8 cellular contexts compared by ENCODE assay signal in the genomic region with DNA sequence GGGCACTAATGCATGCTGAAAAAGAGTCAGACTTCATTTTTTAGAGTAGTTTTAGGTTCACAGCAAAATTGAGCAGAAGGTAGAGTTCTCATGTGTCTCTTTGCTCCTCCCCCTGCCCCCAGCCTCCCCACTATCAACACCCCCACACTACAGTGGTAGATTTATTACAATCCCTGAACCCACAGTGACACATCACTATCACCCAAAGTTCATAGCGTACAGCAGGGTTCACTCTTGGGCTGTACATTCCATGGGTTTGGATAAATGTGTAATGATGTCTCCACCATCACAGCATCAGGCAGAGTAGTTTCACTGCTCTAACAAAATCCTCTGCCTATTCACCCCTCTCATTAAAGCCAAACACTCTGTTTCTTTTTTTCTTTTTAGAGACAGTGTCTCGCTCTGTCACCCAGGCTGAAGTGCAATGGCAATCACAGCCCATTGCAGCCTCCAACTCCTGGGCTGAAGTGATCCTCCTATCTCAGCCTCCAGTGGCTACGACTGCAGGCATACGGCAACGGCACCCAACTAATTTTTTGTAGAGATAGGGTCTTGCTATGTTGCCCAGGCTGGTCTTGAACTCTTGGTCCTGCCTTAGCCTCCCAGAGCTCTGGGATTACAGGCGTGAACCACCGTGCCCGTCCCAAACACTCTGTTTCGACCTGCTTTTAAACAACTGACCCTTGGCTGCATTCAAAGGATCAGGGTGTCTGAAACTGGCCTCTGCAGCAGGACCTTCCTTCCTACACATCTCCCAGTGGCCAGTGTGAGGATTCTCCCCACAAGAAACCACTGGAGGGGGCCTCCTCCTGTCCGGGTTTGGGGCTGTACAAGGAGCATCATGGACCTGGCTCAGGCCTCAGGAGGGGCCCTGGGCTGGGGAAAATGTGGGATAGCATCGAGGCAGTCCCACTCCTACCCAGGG. TPM values are rescaled to one million over a fixed set of nuclear protein-coding genes. Genes with fewer than 3 reads are reported as not detected.
DNase-seq lines count a peak whose midpoint lies in the region; ATAC-seq and TF ChIP-seq lines count a peak whose summit lies in the region.
"Had no signal": no experiment of that assay in that cellular context is flagged by ENCODE, and none has a peak within 500 bp of the region (broad histone marks: within the 10 kb centered on the region; RNA-seq: fewer than 3 reads in every experiment).

No MANE protein-coding gene starts in this region.

- H3K4me1 ChIP-seq in adrenal gland (replicated peaks in 1 of 2), result peaks cover 5 to 10% of the 10 kb centered on the region in 2 donors
- peaks cover 7 to 40% of the 10 kb centered on the region in 2 donors for H3K4me1 ChIP-seq in left lung
- H3K4me1 ChIP-seq in suprapubic skin, result peaks cover 30% of the 10 kb centered on the region

- no peaks in the 10 kb centered on the region for H3K27me3 ChIP-seq in HL-60 (ENCODE audit: insufficient read depth, poor library complexity, severe bottlenecking)
- no peaks in the 10 kb centered on the region for H3K27me3 ChIP-seq in adrenal gland
- H3K27me3 ChIP-seq in left lung, result peaks cover 0 to 11% of the 10 kb centered on the region in 2 donors
- H3K27me3 ChIP-seq in suprapubic skin, result peaks cover 14% of the 10 kb centered on the region

- ATAC-seq in left lung (peak; percentile 3), HG03108 (IDR thresholded peaks at IDR 0.05; ENCODE audit: unreplicated experiment) (no peak), HG02981 (IDR thresholded peaks at IDR 0.05; ENCODE audit: unreplicated experiment) (no peak)

- intact Hi-C loops in adrenal gland (cut with DNase I), result loop anchor here (5.0 to 10.0 kb wide), 2 partner anchors 128 to 170 kb away; no protein-coding TSS in a partner anchor
- intact Hi-C loops in left lung (cut with DNase I), result loop anchor here in 1 of 2 donors (10.0 kb wide), 2 partner anchors 120 to 160 kb away; a partner anchor contains a TSS

- TF ChIP-seq POLR2A in adrenal gland (IDR thresholded peaks at IDR 0.05), result no peak
- TF ChIP-seq POLR2A in suprapubic skin (IDR thresholded peaks at IDR 0.05), result no peak

- WGBS in adrenal gland, 4 donors, result 75 to 82% (median 77%) methylated on average over 10 to 11 of the region's 11 CpGs
- WGBS in suprapubic skin, result 81% methylated on average over 11 of the region's 11 CpGs

- no peak overlapping the region for H3K4me3 ChIP-seq in HL-60 (replicated peaks; ENCODE audit: insufficient read depth, low read length)
- peak overlapping the region in 1 of 4 donors; percentile 50 for H3K4me3 ChIP-seq in adrenal gland
- H3K4me3 ChIP-seq in left lung, result peak overlapping the region in 1 of 2 donors; percentile 63
- H3K4me3 ChIP-seq in suprapubic skin, result peak overlapping the region; percentile 30
- H3K4me3 ChIP-seq: SK-N-MC had no signal

- no peak for TF ChIP-seq CTCF in HL-60 (IDR thresholded peaks at IDR 0.05; ENCODE audit: insufficient read depth, low read length)
- no peak for TF ChIP-seq CTCF in adrenal gland (IDR thresholded peaks at IDR 0.05)
- no peak for TF ChIP-seq CTCF in left lung (IDR thresholded peaks at IDR 0.05)
- no peak for TF ChIP-seq CTCF in suprapubic skin (IDR thresholded peaks at IDR 0.05)

- peak overlapping the region; percentile 64 for H3K27ac ChIP-seq in HL-60 (replicated peaks)
- peak overlapping the region in 4 of 5 donors; percentile 26 to 88 (median 57) for H3K27ac ChIP-seq in adrenal gland
- peak overlapping the region; percentile 79 to 96 for H3K27ac ChIP-seq in left lung
- H3K27ac ChIP-seq in suprapubic skin, result peak overlapping the region; percentile 16
- H3K27ac ChIP-seq: SK-N-MC had no signal

- no peaks in the 10 kb centered on the region for H3K36me3 ChIP-seq in adrenal gland (replicated peaks in 1 of 2)
- H3K36me3 ChIP-seq in left lung, result peaks cover 0 to 18% of the 10 kb centered on the region in 2 donors
- peaks cover 8% of the 10 kb centered on the region for H3K36me3 ChIP-seq in suprapubic skin

- TF ChIP-seq EP300 in suprapubic skin (IDR thresholded peaks at IDR 0.05), result no peak

- DNase-seq in HL-60 (ENCODE audit: low read depth in 1 of 2, low spot score in 1 of 2) (no peak), adrenal gland (peak in 1 of 7 donors; percentile 48), left lung (peak in 1 of 2 donors; percentile 17), suprapubic skin (ENCODE audit: low spot score in 2 of 2) (no peak), activated gamma-delta T cell treated with Interleukin-2 at 50 U/mL for 16 hours (no peak)

- H3K9me3 ChIP-seq in adrenal gland (replicated peaks in 1 of 3), result no peaks in the 10 kb centered on the region
- H3K9me3 ChIP-seq in left lung, result no peaks in the 10 kb centered on the region
- no peaks in the 10 kb centered on the region for H3K9me3 ChIP-seq in suprapubic skin

RNA-seq across cellular contexts. Expression of a gene that starts 4.2 kb away (rescaled TPM):
- total RNA-seq in adrenal gland, result 1 to 10 TPM; 2.4 to 5.2 (median 3.9) TPM
- polyA plus RNA-seq in adrenal gland, result 1 to 10 TPM; 1.4 to 6.8 (median 4.8) TPM
- 10 to 100 TPM in 1 of 2 donors, 1 to 10 TPM in 1; 3.8 to 14.6 TPM for total RNA-seq in left lung
- total RNA-seq in suprapubic skin, result 1 to 10 TPM; 1.5 to 4.1 (median 2.5) TPM

RNA-seq across cellular contexts. Expression of a gene that starts 13.1 kb away (rescaled TPM):
- total RNA-seq in adrenal gland (1,000 to 10,000 TPM; 1,483 to 5,565 (median 3,595) TPM), left lung (1,000 to 10,000 TPM; 3,536 to 5,494 TPM), suprapubic skin (1,000 to 10,000 TPM in 2 of 4 donors, 100 to 1,000 TPM in 2; 578 to 1,480 (median 967) TPM)
- polyA plus RNA-seq in adrenal gland, result 1,000 to 10,000 TPM; 2,586 to 4,544 (median 2,902) TPM

RNA-seq across cellular contexts. Expression of a gene that starts 37.0 kb away (rescaled TPM):
- 10 to 100 TPM; 10.9 to 23.7 (median 20.1) TPM for total RNA-seq in adrenal gland
- polyA plus RNA-seq in adrenal gland, result 10 to 100 TPM in 2 of 3 donors, 1 to 10 TPM in 1; 2.7 to 17.4 (median 15.5) TPM
- 10 to 100 TPM; 10.8 to 13.3 TPM for total RNA-seq in left lung
- total RNA-seq in suprapubic skin, result 1 to 10 TPM; 2.6 to 8.9 (median 5.4) TPM

Comparison
In these comparisons a context has a peak if more than half of its experiments do, and no peak if none do; other contexts are left out.
1. H3K27ac ChIP-seq: peak in every context shown above with its lines; median percentile 88 in left lung; 64 in HL-60; 57 in adrenal gland; 16 in suprapubic skin.